Comparison of ENCODE assay signal across 1 cellular context in the genomic region with DNA sequence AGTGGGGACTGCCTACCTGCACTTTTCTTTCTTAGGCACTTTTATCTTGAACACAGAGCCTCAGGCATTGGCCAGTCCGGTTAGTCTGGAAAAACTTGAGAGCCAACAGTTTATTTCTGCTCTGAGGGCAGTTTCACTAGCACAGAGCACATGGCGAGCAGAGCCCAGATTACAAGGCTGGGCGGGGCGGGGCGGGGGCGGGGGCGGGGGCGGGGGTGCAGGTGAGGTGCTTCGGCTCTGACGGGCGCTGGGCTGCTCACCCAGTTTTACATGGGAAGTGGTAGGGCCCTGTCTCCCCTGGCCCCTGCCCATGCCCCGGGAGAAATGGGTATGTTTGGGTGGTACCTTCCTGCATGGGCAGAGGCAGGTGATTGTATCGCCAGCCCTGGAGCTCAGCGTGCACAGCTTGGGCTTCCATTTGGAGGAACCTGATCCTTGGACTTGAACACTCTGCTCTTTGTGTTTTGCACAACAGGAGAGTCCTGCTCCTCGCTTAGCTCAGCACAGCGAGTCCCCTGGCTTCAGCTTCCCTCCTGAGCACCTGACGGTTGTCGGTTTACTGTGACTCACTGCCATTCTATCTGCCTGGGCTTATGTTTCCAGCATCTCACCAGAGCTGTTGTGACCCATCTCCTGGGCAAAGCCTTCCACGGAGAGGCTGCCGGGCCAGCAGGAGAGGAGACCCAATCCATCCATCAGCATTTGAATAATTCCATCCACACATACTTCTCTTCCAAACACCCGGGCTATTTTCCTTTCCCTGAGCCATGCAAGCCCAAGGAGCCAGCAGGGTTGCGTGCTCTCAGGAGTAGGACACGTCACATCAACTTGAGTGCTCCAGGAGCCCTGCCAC.
TF ChIP-seq lines count a peak whose summit lies in the region.

No MANE protein-coding gene starts in this region.

TF ChIP-seq in H1, 55 proteins besides CTCF, POLR2A, EP300 and RAD21:
- peak; percentile 39; the same call in 1 of the 2 replicates for TF ChIP-seq MAX (IDR thresholded peaks at IDR 0.05)
- no peak for TF ChIP-seq SP2 (IDR thresholded peaks at IDR 0.05; ENCODE audit: low read length)
